Comparison of ENCODE assay signal across 13 cellular contexts in genomic region chr3:3191675-3192480, GRCh38. TPM values are rescaled to one million over a fixed set of nuclear protein-coding genes. Genes with fewer than 3 reads are reported as not detected.
A peak's percentile ranks its signal among the peaks of the same experiment; 100 is the strongest.
DNase-seq lines count a peak whose midpoint lies in the region; ATAC-seq, FAIRE-seq and TF ChIP-seq lines count a peak whose summit lies in the region.
"Had no signal": no experiment of that assay in that cellular context is flagged by ENCODE, and none has a peak within 500 bp of the region (broad histone marks: within the 10 kb centered on the region; RNA-seq: fewer than 3 reads in every experiment).

No MANE protein-coding gene starts in this region.

- peaks cover 29% of the 10 kb centered on the region for H3K4me1 Mint-ChIP-seq in activated CD8-positive, alpha-beta T cell treated with anti-CD3 and anti-CD28 coated beads, Interleukin-2, amount 10 ng/mL, durations not matched to agents 7 days and 5 days (ENCODE audit: low read depth)
- H3K4me1 Mint-ChIP-seq: stimulated activated naive B cell treated with anti-CD40 and anti-IgM and Interleukin-4, amounts not matched to agents 10 μg/mL and 1 μg/mL and 100 μg/mL, for 72 hours had no signal

- intact Hi-C loops in cardiac septum (cut with DNase I) = no loop called here

- no peaks in the 10 kb centered on the region for H3K79me2 ChIP-seq in GM23248 (ENCODE audit: insufficient read depth)

- no peaks in the 10 kb centered on the region for H4K20me1 ChIP-seq in BLaER1 treated with 17β-estradiol and CSF1 and Interleukin-3, amounts not matched to agents 10 nM and 100 nM
- H4K20me1 ChIP-seq in GM23248 (ENCODE audit: insufficient read depth) = no peaks in the 10 kb centered on the region

- H3K36me3 ChIP-seq in BLaER1 treated with 17β-estradiol and CSF1 and Interleukin-3, amounts not matched to agents 10 nM and 100 nM = no peaks in the 10 kb centered on the region
- no peaks in the 10 kb centered on the region for H3K36me3 ChIP-seq in GM23248 (ENCODE audit: low read depth)

- no peak overlapping the region for H3K27ac ChIP-seq in BLaER1 treated with 17β-estradiol and CSF1 and Interleukin-3, amounts not matched to agents 10 nM and 100 nM
- H3K27ac ChIP-seq in GM23248 (no peak overlapping the region), coronary artery (no peak overlapping the region)

- no peaks in the 10 kb centered on the region for H3F3A ChIP-seq in GM23248 (ENCODE audit: insufficient read depth)

- H3K36me3 Mint-ChIP-seq in activated CD8-positive, alpha-beta T cell treated with anti-CD3 and anti-CD28 coated beads, Interleukin-2, amount 10 ng/mL, durations not matched to agents 7 days and 5 days (ENCODE audit: low read depth) = no peaks in the 10 kb centered on the region
- H3K36me3 Mint-ChIP-seq: stimulated activated naive B cell treated with anti-CD40 and anti-IgM and Interleukin-4, amounts not matched to agents 10 μg/mL and 1 μg/mL and 100 μg/mL, for 72 hours had no signal

- CTCF ChIA-PET in activated CD8-positive, alpha-beta T cell treated with anti-CD3 and anti-CD28 coated beads, Interleukin-2, amount 10 ng/mL, durations not matched to agents 7 days and 5 days (lab: Charles Lee) = interaction anchor here (0.6 to 2.9 kb wide), 5 partner anchors 10 to 806 kb away, joined by 3 to 15 read pairs (median 6); partner anchors contain the start of gene CRBN

- peak overlapping the region; percentile 4 for H3K4me3 Mint-ChIP-seq in activated CD8-positive, alpha-beta T cell treated with anti-CD3 and anti-CD28 coated beads, Interleukin-2, amount 10 ng/mL, durations not matched to agents 7 days and 5 days
- H3K4me3 Mint-ChIP-seq: stimulated activated naive B cell treated with anti-CD40 and anti-IgM and Interleukin-4, amounts not matched to agents 10 μg/mL and 1 μg/mL and 100 μg/mL, for 72 hours had no signal

- DNase-seq in GM23248 = no peak
- peak; percentile 32 for DNase-seq in activated CD8-positive, alpha-beta T cell treated with anti-CD3 and anti-CD28 coated beads, Interleukin-2, amount 10 ng/mL, durations not matched to agents 7 days and 5 days
- peak; percentile 16 for DNase-seq in iPS-NIHi7 (ENCODE audit: extremely low spot score)
- no peak for DNase-seq in GM12892 (ENCODE audit: insufficient read length)
- no peak for DNase-seq in coronary artery (ENCODE audit: low spot score)
- no peak for DNase-seq in stimulated activated CD4-positive, alpha-beta T cell treated with anti-CD3 and anti-CD28 coated beads, Interleukin-1b, Interleukin-23, amount 100 ng/mL, for 48 hours
- no peak for DNase-seq in cardiac septum (ENCODE audit: low spot score)
- DNase-seq: AML-193; Karpas-422; stimulated activated CD4-positive, alpha-beta T cell treated with anti-CD3 and anti-CD28 coated beads, Interleukin-2, amount 100 ng/mL, for 24 hours; stimulated activated naive B cell treated with anti-CD40 and anti-IgM and Interleukin-4, amounts not matched to agents 10 μg/mL and 1 μg/mL and 100 μg/mL, for 72 hours had no signal

- H3K9me2 ChIP-seq in GM23248 (ENCODE audit: insufficient read depth) = no peaks in the 10 kb centered on the region

- H3K4me3 ChIP-seq in BLaER1 treated with 17β-estradiol and CSF1 and Interleukin-3, amounts not matched to agents 10 nM and 100 nM = no peak overlapping the region
- H3K4me3 ChIP-seq in GM23248 (no peak overlapping the region), coronary artery (no peak overlapping the region)
- H3K4me3 ChIP-seq: lung had no signal

- H3K27ac Mint-ChIP-seq in activated CD8-positive, alpha-beta T cell treated with anti-CD3 and anti-CD28 coated beads, Interleukin-2, amount 10 ng/mL, durations not matched to agents 7 days and 5 days = peak overlapping the region; percentile 73
- H3K27ac Mint-ChIP-seq: stimulated activated naive B cell treated with anti-CD40 and anti-IgM and Interleukin-4, amounts not matched to agents 10 μg/mL and 1 μg/mL and 100 μg/mL, for 72 hours had no signal

- peaks cover 1 to 11% (median 6%) of the 10 kb centered on the region in 11 experiments for H3K9me3 ChIP-seq in BLaER1 treated with 17β-estradiol and CSF1 and Interleukin-3, amounts not matched to agents 10 nM and 100 nM (replicated peaks in 1 of 11)
- H3K9me3 ChIP-seq in GM23248 (ENCODE audit: low read depth) = no peaks in the 10 kb centered on the region

- peak overlapping the region; percentile 11; the same call in 1 of the 2 replicates for H2AFZ ChIP-seq in GM23248

- POLR2A ChIA-PET in activated CD8-positive, alpha-beta T cell treated with anti-CD3 and anti-CD28 coated beads, Interleukin-2, amount 10 ng/mL, durations not matched to agents 7 days and 5 days (lab: Charles Lee) = interaction anchor here (1.1 kb wide), 1 partner anchor 13 kb away, joined by 5 read pairs; no protein-coding TSS in a partner anchor

- no peak for TF ChIP-seq CTCF in coronary artery (IDR thresholded peaks at IDR 0.05)

- no peak overlapping the region for H3K9ac ChIP-seq in BLaER1 treated with 17β-estradiol and CSF1 and Interleukin-3, amounts not matched to agents 10 nM and 100 nM
- no peak overlapping the region for H3K9ac ChIP-seq in GM23248

- TF ChIP-seq POLR2A in GM12892 (IDR thresholded peaks at IDR 0.05; ENCODE audit: low read depth, low read length) = no peak

- WGBS in GM23248 (ENCODE audit: low coverage in 1 of 2, low lambda C conversion rate in 2 of 2, missing lambda C conversion rate in 2 of 2), 2 experiments = 18 to 21% methylated on average over 5 of the region's 5 CpGs

- ATAC-seq in activated CD8-positive, alpha-beta T cell treated with anti-CD3 and anti-CD28 coated beads, Interleukin-2, amount 10 ng/mL, durations not matched to agents 7 days and 5 days = peak; percentile 80
- ATAC-seq: stimulated activated naive B cell treated with anti-CD40 and anti-IgM and Interleukin-4, amounts not matched to agents 10 μg/mL and 1 μg/mL and 100 μg/mL, for 72 hours had no signal

- H3K9me3 Mint-ChIP-seq in activated CD8-positive, alpha-beta T cell treated with anti-CD3 and anti-CD28 coated beads, Interleukin-2, amount 10 ng/mL, durations not matched to agents 7 days and 5 days (ENCODE audit: insufficient read depth) = no peaks in the 10 kb centered on the region
- H3K9me3 Mint-ChIP-seq: stimulated activated naive B cell treated with anti-CD40 and anti-IgM and Interleukin-4, amounts not matched to agents 10 μg/mL and 1 μg/mL and 100 μg/mL, for 72 hours had no signal

- no peaks in the 10 kb centered on the region for H3K27me3 Mint-ChIP-seq in activated CD8-positive, alpha-beta T cell treated with anti-CD3 and anti-CD28 coated beads, Interleukin-2, amount 10 ng/mL, durations not matched to agents 7 days and 5 days (ENCODE audit: low read depth)

- no peaks in the 10 kb centered on the region for H3K27me3 ChIP-seq in BLaER1 treated with 17β-estradiol and CSF1 and Interleukin-3, amounts not matched to agents 10 nM and 100 nM
- no peaks in the 10 kb centered on the region for H3K27me3 ChIP-seq in GM23248 (replicated peaks; ENCODE audit: insufficient read depth)

- FAIRE-seq in GM12892 (lab: Jason Lieb, UNC) = no peak

- in situ Hi-C loops in GM23248 (cut with MboI) = no loop called here

- H3K4me1 ChIP-seq in BLaER1 treated with 17β-estradiol and CSF1 and Interleukin-3, amounts not matched to agents 10 nM and 100 nM = peaks cover 0 to 7% (median 6%) of the 10 kb centered on the region in 10 experiments; a peak in 10 of 20 replicates
- no peaks in the 10 kb centered on the region for H3K4me1 ChIP-seq in GM23248 (ENCODE audit: insufficient read depth)

- H3K4me2 ChIP-seq in BLaER1 treated with 17β-estradiol and CSF1 and Interleukin-3, amounts not matched to agents 10 nM and 100 nM = peak overlapping the region in 6 of 11 experiments; percentile 0 to 12 (median 6); a peak in 8 of 22 replicates
- no peak overlapping the region for H3K4me2 ChIP-seq in GM23248 (ENCODE audit: unreplicated experiment)

RNA-seq across cellular contexts. Expression of gene CRBN, which starts 12.4 kb away (rescaled TPM):
- total RNA-seq in GM23248 (2014; rRNA removed; shearing (Covaris generic)) = 48.8 and 69.6 TPM in 2 replicates
- 41.1 and 45.7 TPM in 2 replicates for polyA plus RNA-seq in GM23248 (2016; fragmentation: Nextera tagmentation; extraction: Ambion mirVana)
- total RNA-seq in activated CD8-positive, alpha-beta T cell treated with anti-CD3 and anti-CD28 coated beads, Interleukin-2, amount 10 ng/mL, durations not matched to agents 7 days and 5 days = 10 to 100 TPM; 52.0 to 56.7 TPM
- polyA plus RNA-seq in GM12892 (2012; ENCODE audit: missing spikeins) = 26.7 TPM
- 41.3 TPM for total RNA-seq in cardiac septum

Comparison
In these comparisons a context has a peak if more than half of its experiments do, and no peak if none do; other contexts are left out.
1. DNase-seq: peak in activated CD8-positive, alpha-beta T cell treated with anti-CD3 and anti-CD28 coated beads, Interleukin-2, amount 10 ng/mL, durations not matched to agents 7 days and 5 days (single experiment) and iPS-NIHi7 (single experiment); none in GM23248 (single experiment), GM12892 (single experiment), coronary artery (single experiment), stimulated activated CD4-positive, alpha-beta T cell treated with anti-CD3 and anti-CD28 coated beads, Interleukin-1b, Interleukin-23, amount 100 ng/mL, for 48 hours (single experiment) and cardiac septum (single experiment).